22 cellular contexts compared by ENCODE assay signal in genomic region chr5:92402045-92402444, GRCh38.
DNase-seq lines count a peak whose midpoint lies in the region; ATAC-seq and TF ChIP-seq lines count a peak whose summit lies in the region.
"Had no signal": no experiment of that assay in that cellular context is flagged by ENCODE, and none has a peak within 500 bp of the region (broad histone marks: within the 10 kb centered on the region; RNA-seq: fewer than 3 reads in every experiment).

No MANE protein-coding gene starts in this region.

- H3K4me2 ChIP-seq in smooth muscle cell, result no peak overlapping the region
- H3K4me2 ChIP-seq: PC-9 had no signal

- H3K27ac ChIP-seq in smooth muscle cell (ENCODE audit: low read depth), result no peak overlapping the region
- H3K27ac ChIP-seq: 22Rv1, neutrophil, PC-9, SK-N-MC had no signal

- H3K27me3 ChIP-seq in smooth muscle cell (ENCODE audit: low read depth), result no peaks in the 10 kb centered on the region
- H3K27me3 ChIP-seq: neutrophil had no signal

- H3K79me2 ChIP-seq in smooth muscle cell (ENCODE audit: low read depth), result no peaks in the 10 kb centered on the region

- no peaks in the 10 kb centered on the region for H3F3A ChIP-seq in smooth muscle cell (ENCODE audit: low read depth)

- WGBS in smooth muscle cell (ENCODE audit: low lambda C conversion rate), result 63% methylated on average over 2 of the region's 2 CpGs

- peak; percentile 25 for DNase-seq in NCI-H345 treated with DMSO at 0.1 percent for 48 hours (lab: John Stamatoyannopoulos, UW; ENCODE audit: unreplicated experiment)
- no peak for DNase-seq in NCI-H345 (lab: John Stamatoyannopoulos, UW)
- DNase-seq in fibroblast of the aortic adventitia (ENCODE audit: low read depth), result peak; percentile 39
- no peak for DNase-seq in smooth muscle cell (lab: John Stamatoyannopoulos, UW; ENCODE audit: unreplicated experiment)
- DNase-seq in activated CD4-positive, alpha-beta T cell treated with anti-CD3 and anti-CD28 coated beads, Interleukin-2, amount 50 U/mL, for 1 hour, result no peak
- no peak for DNase-seq in DMS79 (lab: John Stamatoyannopoulos, UW)
- DNase-seq: activated CD4-positive, CD25-positive, alpha-beta regulatory T cell treated with anti-CD3 and anti-CD28 coated beads, Interleukin-2, amount 50 U/mL, for 72 hours; activated effector memory CD4-positive, alpha-beta T cell treated with Interleukin-2 at 50 U/mL for 16 hours; amniotic stem cell; C1 segment of cervical spinal cord; effector memory CD8-positive, alpha-beta T cell; NCI-H1048; NCI-H2081 treated with DMSO at 0.1 percent for 48 hours; NCI-H526 treated with DMSO at 0.1 percent for 48 hours; PC-9; T-helper 9 cell had no signal

- ATAC-seq in SK-N-SH treated with all-trans-retinoic acid at 6 μM for 48 hours (0 out of 3 replicates have a peak, but pooled peaks have one; percentile 22), HG03139 (IDR thresholded peaks at IDR 0.05; ENCODE audit: unreplicated experiment) (no peak)
- ATAC-seq: effector memory CD8-positive, alpha-beta T cell; stimulated activated memory B cell treated with anti-CD40 and anti-IgM and Interleukin-4, amounts not matched to agents 10 μg/mL and 1 μg/mL and 100 μg/mL, for 72 hours had no signal

- H2AFZ ChIP-seq in smooth muscle cell (ENCODE audit: low read depth), result peak overlapping the region; percentile 35

- H4K20me1 ChIP-seq in smooth muscle cell (ENCODE audit: low read depth), result no peaks in the 10 kb centered on the region

- H3K4me1 ChIP-seq in smooth muscle cell (ENCODE audit: low read depth), result peaks cover 4% of the 10 kb centered on the region

- H3K9ac ChIP-seq in smooth muscle cell (ENCODE audit: low read depth), result no peak overlapping the region

- no peaks in the 10 kb centered on the region for H3K9me3 ChIP-seq in smooth muscle cell (replicated peaks; ENCODE audit: low read depth)
- H3K9me3 ChIP-seq: neutrophil had no signal

- TF ChIP-seq CTCF in fibroblast of the aortic adventitia (IDR thresholded peaks at IDR 0.05; ENCODE audit: insufficient read depth, low read length), result no peak
- TF ChIP-seq CTCF in smooth muscle cell (IDR thresholded peaks at IDR 0.05; ENCODE audit: borderline replicate concordance, insufficient read depth, poor library complexity, severe bottlenecking), result no peak

- no peaks in the 10 kb centered on the region for H3K36me3 ChIP-seq in smooth muscle cell (ENCODE audit: low read depth)
- H3K36me3 ChIP-seq: neutrophil had no signal

- H3K4me3 ChIP-seq in fibroblast of the aortic adventitia (ENCODE audit: low read depth, low read length) (no peak overlapping the region), smooth muscle cell (no peak overlapping the region)
- H3K4me3 ChIP-seq: PC-9, SK-N-MC had no signal

TF ChIP-seq in SK-N-SH treated with all-trans-retinoic acid at 6 μM for 48 hours, 23 proteins besides CTCF, POLR2A, EP300 and RAD21:
- TF ChIP-seq PATZ1 (CRISPR knock-in tag; IDR thresholded peaks at IDR 0.05; ENCODE audit: borderline replicate concordance) (no peak), ZNF8 (CRISPR knock-in tag; IDR thresholded peaks at IDR 0.05) (no peak), BACH2 (CRISPR knock-in tag; IDR thresholded peaks at IDR 0.05; ENCODE audit: borderline replicate concordance) (no peak)

Comparison
In these comparisons a context has a peak if more than half of its experiments do, and no peak if none do; other contexts are left out.
1. DNase-seq: peak in NCI-H345 treated with DMSO at 0.1 percent for 48 hours (single experiment) and fibroblast of the aortic adventitia (single experiment); none in NCI-H345 (single experiment), smooth muscle cell (single experiment), activated CD4-positive, alpha-beta T cell treated with anti-CD3 and anti-CD28 coated beads, Interleukin-2, amount 50 U/mL, for 1 hour (single experiment) and DMS79 (single experiment).